1 cellular context compared by ENCODE assay signal in genomic region chr5:139665626-139666025, GRCh38.
TF ChIP-seq lines count a peak whose summit lies in the region.

No MANE protein-coding gene starts in this region.

TF ChIP-seq in SK-N-SH, 30 proteins besides CTCF, POLR2A, EP300 and RAD21 (continued from another document):
- TF ChIP-seq, protein P1, sequence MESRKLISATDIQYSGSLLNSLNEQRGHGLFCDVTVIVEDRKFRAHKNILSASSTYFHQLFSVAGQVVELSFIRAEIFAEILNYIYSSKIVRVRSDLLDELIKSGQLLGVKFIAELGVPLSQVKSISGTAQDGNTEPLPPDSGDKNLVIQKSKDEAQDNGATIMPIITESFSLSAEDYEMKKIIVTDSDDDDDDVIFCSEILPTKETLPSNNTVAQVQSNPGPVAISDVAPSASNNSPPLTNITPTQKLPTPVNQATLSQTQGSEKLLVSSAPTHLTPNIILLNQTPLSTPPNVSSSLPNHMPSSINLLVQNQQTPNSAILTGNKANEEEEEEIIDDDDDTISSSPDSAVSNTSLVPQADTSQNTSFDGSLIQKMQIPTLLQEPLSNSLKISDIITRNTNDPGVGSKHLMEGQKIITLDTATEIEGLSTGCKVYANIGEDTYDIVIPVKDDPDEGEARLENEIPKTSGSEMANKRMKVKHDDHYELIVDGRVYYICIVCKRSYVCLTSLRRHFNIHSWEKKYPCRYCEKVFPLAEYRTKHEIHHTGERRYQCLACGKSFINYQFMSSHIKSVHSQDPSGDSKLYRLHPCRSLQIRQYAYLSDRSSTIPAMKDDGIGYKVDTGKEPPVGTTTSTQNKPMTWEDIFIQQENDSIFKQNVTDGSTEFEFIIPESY (IDR thresholded peaks at IDR 0.05; ENCODE audit: borderline replicate concordance, low read depth), result no peak
- no peak for TF ChIP-seq FOSL2 (IDR thresholded peaks at IDR 0.05; ENCODE audit: borderline replicate concordance, low read depth)
- TF ChIP-seq POLR2AphosphoS5 (IDR thresholded peaks at IDR 0.05; ENCODE audit: low read depth, low read length), result no peak
